36 cellular contexts compared by ENCODE assay signal in the genomic region with DNA sequence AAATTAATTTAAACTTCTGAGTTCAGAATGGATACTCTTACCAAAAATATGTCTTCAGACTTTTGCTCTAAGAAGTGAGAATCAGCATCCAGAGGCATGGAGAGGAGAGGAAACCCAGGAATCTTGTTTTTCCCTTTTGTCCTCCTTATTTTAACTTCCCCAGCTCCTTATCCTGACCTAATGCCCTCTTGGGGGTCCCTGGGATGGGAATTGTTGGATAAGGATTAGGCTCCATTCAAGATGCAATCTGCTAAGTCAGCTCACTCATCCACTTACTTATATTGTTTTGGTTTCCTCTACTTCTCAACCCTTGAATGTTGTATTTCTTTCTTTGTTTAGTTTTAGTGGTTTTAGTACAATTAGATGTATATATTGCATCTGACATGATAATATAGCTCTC.
"Had no signal": no experiment of that assay in that cellular context is flagged by ENCODE, and none has a peak within 500 bp of the region (broad histone marks: within the 10 kb centered on the region; RNA-seq: fewer than 3 reads in every experiment).

No MANE protein-coding gene starts in this region.

- ATAC-seq: activated CD8-positive, alpha-beta T cell treated with anti-CD3 and anti-CD28 coated beads for 36 hours; activated naive CD4-positive, alpha-beta T cell treated with anti-CD3 and anti-CD28 coated beads, Interleukin-2, amount 50 U/mL, for 72 hours; activated T-cell treated with anti-CD3 and anti-CD28 coated beads, Interleukin-2, amount 50 U/mL, for 4 hours; activated T-cell treated with anti-CD3 and anti-CD28 coated beads, Interleukin-2, amount 50 U/mL, for 72 hours; activated T-helper 17 cell treated with anti-CD3 and anti-CD28 coated beads, Interleukin-2, amount 50 U/mL, for 72 hours had no signal

- DNase-seq: activated B cell treated with CpG ODN at 0.5 μM for 24 hours; activated CD4-positive, alpha-beta memory T cell treated with anti-CD3 and anti-CD28 coated beads for 36 hours; activated CD4-positive, alpha-beta T cell treated with anti-CD3 and anti-CD28 coated beads for 4 hours; activated CD4-positive, alpha-beta T cell treated with anti-CD3 and anti-CD28 coated beads, Interleukin-2, amount 10 ng/mL, durations not matched to agents 24 days and 14 days; activated CD4-positive, alpha-beta T cell treated with anti-CD3 and anti-CD28 coated beads, Interleukin-2, amount 50 U/mL, for 1 hour; activated CD4-positive, alpha-beta T cell treated with anti-CD3 and anti-CD28 coated beads, Interleukin-2, amount 50 U/mL, for 4 hours; activated CD4-positive, CD25-positive, alpha-beta regulatory T cell treated with anti-CD3 and anti-CD28 coated beads, Interleukin-2, amount 50 U/mL, for 72 hours; activated CD8-positive, alpha-beta memory T cell treated with anti-CD3 and anti-CD28 coated beads, Interleukin-2, amount 50 U/mL, for 4 hours; activated CD8-positive, alpha-beta T cell treated with anti-CD3 and anti-CD28 coated beads for 36 hours; activated effector memory CD4-positive, alpha-beta T cell treated with anti-CD3 and anti-CD28 coated beads, Interleukin-2, amount 50 U/mL, for 16 hours; activated gamma-delta T cell treated with Interleukin-2 at 50 U/mL for 16 hours; activated naive CD4-positive, alpha-beta T cell; activated naive CD4-positive, alpha-beta T cell treated with anti-CD3 and anti-CD28 coated beads for 36 hours; activated naive CD4-positive, alpha-beta T cell treated with anti-CD3 and anti-CD28 coated beads, Interleukin-2, amount 50 U/mL, for 16 hours; activated naive CD8-positive, alpha-beta T cell treated with anti-CD3 and anti-CD28 coated beads for 36 hours; activated T-cell treated with anti-CD3 and anti-CD28 coated beads for 4 hours; activated T-cell treated with anti-CD3 and anti-CD28 coated beads, Interleukin-2, amount 50 U/mL, for 1 hour; activated T-cell treated with anti-CD3 and anti-CD28 coated beads, Interleukin-2, amount 50 U/mL, for 4 hours; activated T-cell treated with anti-CD3 and anti-CD28 coated beads, Interleukin-2, amount 50 U/mL, for 72 hours; amygdala; anterior cingulate cortex; caudate nucleus; cerebellar nuclear complex; T-helper 1 cell; T-helper 2 cell; T-helper 9 cell had no signal

- H3K4me3 ChIP-seq: ascending aorta, cardiac muscle cell had no signal

- H3K27me3 ChIP-seq: ascending aorta, cardiac muscle cell had no signal

- H3K27me3 Mint-ChIP-seq: activated B cell treated with CpG ODN at 0.5 μM for 24 hours; activated CD4-positive, alpha-beta memory T cell treated with anti-CD3 and anti-CD28 coated beads for 36 hours; activated CD4-positive, alpha-beta T cell treated with anti-CD3 and anti-CD28 coated beads, Interleukin-2, amount 10 ng/mL, durations not matched to agents 24 days and 14 days; activated CD8-positive, alpha-beta T cell treated with anti-CD3 and anti-CD28 coated beads for 36 hours; activated naive CD8-positive, alpha-beta T cell treated with anti-CD3 and anti-CD28 coated beads for 36 hours; activated T-helper 17 cell treated with anti-CD3 and anti-CD28 coated beads, Interleukin-2, amount 50 U/mL, for 72 hours; central memory CD8-positive, alpha-beta T cell had no signal

- H3K4me3 Mint-ChIP-seq: activated B cell treated with CpG ODN at 0.5 μM for 24 hours; activated CD4-positive, alpha-beta memory T cell treated with anti-CD3 and anti-CD28 coated beads for 36 hours; activated CD4-positive, alpha-beta T cell treated with anti-CD3 and anti-CD28 coated beads, Interleukin-2, amount 10 ng/mL, durations not matched to agents 24 days and 14 days; activated CD8-positive, alpha-beta T cell treated with anti-CD3 and anti-CD28 coated beads for 36 hours; activated naive CD4-positive, alpha-beta T cell treated with anti-CD3 and anti-CD28 coated beads for 36 hours; activated naive CD8-positive, alpha-beta T cell treated with anti-CD3 and anti-CD28 coated beads for 36 hours; activated T-cell treated with anti-CD3 and anti-CD28 coated beads, Interleukin-2, amount 50 U/mL, for 4 hours; activated T-cell treated with anti-CD3 and anti-CD28 coated beads, Interleukin-2, amount 50 U/mL, for 72 hours; activated T-helper 1 cell treated with anti-CD3 and anti-CD28 coated beads, Interleukin-12 subunit alpha, Interleukin-12 subunit beta, Interleukin-2, Interleukin-4 antibody, amounts not matched to agents 30 ng/mL and 10 ng/mL and 1 ng/mL, durations not matched to agents 14 hours and 24 hours and 36 hours; activated T-helper 17 cell treated with anti-CD3 and anti-CD28 coated beads, Interleukin-2, amount 50 U/mL, for 72 hours; brain; central memory CD8-positive, alpha-beta T cell; T-helper 1 cell treated with Interleukin-12 subunit alpha and Interleukin-12 subunit beta and Interleukin-4 antibody, amounts not matched to agents 30 μg/mL and 1 μg/mL, for 36 hours; T-helper 2 cell treated with Interferon-gamma antibody and Interleukin-4, amounts not matched to agents 5 μg/mL and 100 μg/mL, for 36 hours had no signal

- H3K36me3 ChIP-seq: ascending aorta, cardiac muscle cell had no signal

- H3K36me3 Mint-ChIP-seq: activated CD4-positive, alpha-beta memory T cell treated with anti-CD3 and anti-CD28 coated beads for 36 hours; activated naive CD4-positive, alpha-beta T cell treated with anti-CD3 and anti-CD28 coated beads, Interleukin-2, amount 50 U/mL, for 72 hours; activated naive CD8-positive, alpha-beta T cell treated with anti-CD3 and anti-CD28 coated beads for 36 hours; brain had no signal

- H3K4me1 ChIP-seq: ascending aorta had no signal

- H3K9me3 ChIP-seq: ascending aorta had no signal

- H3K4me1 Mint-ChIP-seq: activated B cell treated with CpG ODN at 0.5 μM for 24 hours; activated CD4-positive, alpha-beta T cell treated with anti-CD3 and anti-CD28 coated beads, Interleukin-2, amount 10 ng/mL, durations not matched to agents 24 days and 14 days; activated naive CD8-positive, alpha-beta T cell treated with anti-CD3 and anti-CD28 coated beads for 36 hours; activated T-helper 17 cell treated with anti-CD3 and anti-CD28 coated beads, Interleukin-2, amount 50 U/mL, for 72 hours; brain; central memory CD8-positive, alpha-beta T cell had no signal

- H3K27ac Mint-ChIP-seq: activated B cell treated with CpG ODN at 0.5 μM for 24 hours; activated CD4-positive, alpha-beta memory T cell treated with anti-CD3 and anti-CD28 coated beads for 36 hours; activated CD4-positive, alpha-beta T cell treated with anti-CD3 and anti-CD28 coated beads, Interleukin-2, amount 10 ng/mL, durations not matched to agents 24 days and 14 days; activated CD8-positive, alpha-beta T cell treated with anti-CD3 and anti-CD28 coated beads for 36 hours; activated naive CD4-positive, alpha-beta T cell treated with anti-CD3 and anti-CD28 coated beads for 36 hours; activated naive CD4-positive, alpha-beta T cell treated with anti-CD3 and anti-CD28 coated beads, Interleukin-2, amount 50 U/mL, for 72 hours; activated naive CD8-positive, alpha-beta T cell treated with anti-CD3 and anti-CD28 coated beads for 36 hours; activated T-cell treated with anti-CD3 and anti-CD28 coated beads, Interleukin-2, amount 50 U/mL, for 72 hours; activated T-helper 1 cell treated with anti-CD3 and anti-CD28 coated beads, Interleukin-12 subunit alpha, Interleukin-12 subunit beta, Interleukin-2, Interleukin-4 antibody, amounts not matched to agents 30 ng/mL and 10 ng/mL and 1 ng/mL, durations not matched to agents 14 hours and 24 hours and 36 hours; activated T-helper 17 cell treated with anti-CD3 and anti-CD28 coated beads, Interleukin-2, amount 50 U/mL, for 72 hours; brain; T-helper 1 cell treated with Interleukin-12 subunit alpha and Interleukin-12 subunit beta and Interleukin-4 antibody, amounts not matched to agents 30 μg/mL and 1 μg/mL, for 36 hours; T-helper 2 cell treated with Interferon-gamma antibody and Interleukin-4, amounts not matched to agents 5 μg/mL and 100 μg/mL, for 36 hours had no signal

- H3K27ac ChIP-seq: ascending aorta, cardiac muscle cell, VCaP had no signal
